In genomic region chr3:14266361-14266760, GRCh38 we compare ENCODE assay signal across 12 cellular contexts.
DNase-seq lines count a peak whose midpoint lies in the region; ATAC-seq and TF ChIP-seq lines count a peak whose summit lies in the region.
"Had no signal": no experiment of that assay in that cellular context is flagged by ENCODE, and none has a peak within 500 bp of the region (broad histone marks: within the 10 kb centered on the region; RNA-seq: fewer than 3 reads in every experiment).

No MANE protein-coding gene starts in this region.

- peaks cover 64% of the 10 kb centered on the region for H3K4me1 ChIP-seq in PC-9 (replicated peaks; ENCODE audit: insufficient read depth)
- H3K4me1 ChIP-seq in effector memory CD4-positive, alpha-beta T cell (ENCODE audit: control insufficient read depth, insufficient read depth, low read length, poor library complexity, severe bottlenecking) = no peaks in the 10 kb centered on the region
- H3K4me1 ChIP-seq: prostate gland had no signal

- no TSS peak for BruUV-seq in PC-9 (replicated peaks; lab: Mats Ljungman, UMichigan)

- ATAC-seq in omental fat pad (ENCODE audit: low FRiP score) (peak; percentile 90), HG02759 (IDR thresholded peaks at IDR 0.05; ENCODE audit: unreplicated experiment) (no peak)
- ATAC-seq in activated CD8-positive, alpha-beta memory T cell treated with anti-CD3 and anti-CD28 coated beads, Interleukin-2, amount 10 ng/mL, durations not matched to agents 7 days and 5 days = no peak
- ATAC-seq: left lobe of liver had no signal

- H2AFZ ChIP-seq in PC-9 = no peak overlapping the region

- H3K79me2 ChIP-seq in PC-9 (ENCODE audit: low read depth) = no peaks in the 10 kb centered on the region

- intact Hi-C loops in PC-9 (cut with micrococcal nuclease; ENCODE audit: unreplicated experiment) = loop anchor here (10.0 kb wide), 1 partner anchor 58 kb away; no protein-coding TSS in a partner anchor

- TF ChIP-seq CTCF in AG09319 (IDR thresholded peaks at IDR 0.05; ENCODE audit: low read depth, low read length) = no peak
- TF ChIP-seq CTCF in PC-9 (conservative IDR thresholded peaks at IDR 0.05) = no peak
- no peak for TF ChIP-seq CTCF in omental fat pad (IDR thresholded peaks at IDR 0.05)

- H3K27me3 Mint-ChIP-seq in activated CD8-positive, alpha-beta memory T cell treated with anti-CD3 and anti-CD28 coated beads, Interleukin-2, amount 10 ng/mL, durations not matched to agents 7 days and 5 days = peaks cover 59% of the 10 kb centered on the region

- no peaks in the 10 kb centered on the region for H3K9me2 ChIP-seq in PC-9 (ENCODE audit: insufficient read depth)

- CTCF ChIA-PET in PC-9 (lab: Charles Lee) = interaction anchor here (0.5 to 0.9 kb wide), 2 partner anchors 63 to 210 kb away, joined by 4 to 5 read pairs; no protein-coding TSS in a partner anchor
- CTCF ChIA-PET in activated CD8-positive, alpha-beta memory T cell treated with anti-CD3 and anti-CD28 coated beads, Interleukin-2, amount 10 ng/mL, durations not matched to agents 7 days and 5 days (lab: Charles Lee) = interaction anchor here (0.6 to 1.3 kb wide), 2 partner anchors 201 to 202 kb away, joined by 3 read pairs; no protein-coding TSS in a partner anchor

- POLR2A ChIA-PET in PC-9 (lab: Charles Lee; ENCODE audit: unreplicated experiment) = no interaction called here

- H3K27ac Mint-ChIP-seq in activated CD8-positive, alpha-beta memory T cell treated with anti-CD3 and anti-CD28 coated beads, Interleukin-2, amount 10 ng/mL, durations not matched to agents 7 days and 5 days = no peak overlapping the region
- H3K27ac Mint-ChIP-seq: IgD-negative memory B cell had no signal

- H3K4me1 Mint-ChIP-seq in activated CD8-positive, alpha-beta memory T cell treated with anti-CD3 and anti-CD28 coated beads, Interleukin-2, amount 10 ng/mL, durations not matched to agents 7 days and 5 days = peaks cover 4% of the 10 kb centered on the region
- H3K4me1 Mint-ChIP-seq: IgD-negative memory B cell had no signal

- no peaks in the 10 kb centered on the region for H4K20me1 ChIP-seq in PC-9 (ENCODE audit: insufficient read depth)

- peaks cover 30% of the 10 kb centered on the region; the same call in 1 of the 2 replicates for H3F3A ChIP-seq in PC-9 (ENCODE audit: insufficient read depth, low read depth)

- DNase-seq in AG09319 (ENCODE audit: extremely low read depth, low read depth) = peak; percentile 27
- no peak for DNase-seq in PC-9
- DNase-seq in fibroblast of peridontal ligament (ENCODE audit: extremely low read depth) = peak; percentile 27
- DNase-seq in omental fat pad (ENCODE audit: low spot score) = peak; percentile 40
- no peak for DNase-seq in activated CD4-positive, CD25-positive, alpha-beta regulatory T cell (lab: John Stamatoyannopoulos, UW)
- DNase-seq in activated CD8-positive, alpha-beta memory T cell treated with anti-CD3 and anti-CD28 coated beads, Interleukin-2, amount 10 ng/mL, durations not matched to agents 7 days and 5 days = no peak
- no peak for DNase-seq in effector memory CD4-positive, alpha-beta T cell
- DNase-seq: C1 segment of cervical spinal cord had no signal

- H3K9me3 ChIP-seq in PC-9 (ENCODE audit: insufficient read depth, low read depth) = no peaks in the 10 kb centered on the region
- H3K9me3 ChIP-seq in effector memory CD4-positive, alpha-beta T cell (ENCODE audit: control insufficient read depth, low read length) = no peaks in the 10 kb centered on the region
- H3K9me3 ChIP-seq: prostate gland had no signal

- H3K27ac ChIP-seq in PC-9 = no peak overlapping the region
- no peak overlapping the region for H3K27ac ChIP-seq in effector memory CD4-positive, alpha-beta T cell (ENCODE audit: insufficient read depth, low read length, poor library complexity, severe bottlenecking)
- H3K27ac ChIP-seq: prostate gland had no signal

- H3K36me3 Mint-ChIP-seq in activated CD8-positive, alpha-beta memory T cell treated with anti-CD3 and anti-CD28 coated beads, Interleukin-2, amount 10 ng/mL, durations not matched to agents 7 days and 5 days = no peaks in the 10 kb centered on the region
- H3K36me3 Mint-ChIP-seq: IgD-negative memory B cell had no signal

- H3K4me3 ChIP-seq in PC-9 = no peak overlapping the region
- H3K4me3 ChIP-seq in effector memory CD4-positive, alpha-beta T cell (ENCODE audit: insufficient read depth, low read depth, low read length, poor library complexity, severe bottlenecking) = no peak overlapping the region
- H3K4me3 ChIP-seq: prostate gland had no signal

- no peaks in the 10 kb centered on the region for H3K36me3 ChIP-seq in PC-9 (ENCODE audit: low read depth)
- H3K36me3 ChIP-seq in effector memory CD4-positive, alpha-beta T cell (ENCODE audit: control insufficient read depth, insufficient read depth, low read length) = no peaks in the 10 kb centered on the region
- H3K36me3 ChIP-seq: prostate gland had no signal

- H3K27me3 ChIP-seq in PC-9 (ENCODE audit: insufficient read depth, low read depth) = no peaks in the 10 kb centered on the region
- no peaks in the 10 kb centered on the region for H3K27me3 ChIP-seq in effector memory CD4-positive, alpha-beta T cell (replicated peaks; ENCODE audit: control insufficient read depth, insufficient read depth, low read length, poor library complexity, severe bottlenecking)

- peak overlapping the region; percentile 12; the same call in 1 of the 2 replicates for H3K4me2 ChIP-seq in PC-9

- H3K4me3 Mint-ChIP-seq in activated CD8-positive, alpha-beta memory T cell treated with anti-CD3 and anti-CD28 coated beads, Interleukin-2, amount 10 ng/mL, durations not matched to agents 7 days and 5 days = no peak overlapping the region
- H3K4me3 Mint-ChIP-seq: IgD-negative memory B cell had no signal

- H3K9me3 Mint-ChIP-seq in activated CD8-positive, alpha-beta memory T cell treated with anti-CD3 and anti-CD28 coated beads, Interleukin-2, amount 10 ng/mL, durations not matched to agents 7 days and 5 days (ENCODE audit: low read depth) = no peaks in the 10 kb centered on the region
- H3K9me3 Mint-ChIP-seq: IgD-negative memory B cell had no signal

Comparison
In these comparisons a context has a peak if more than half of its experiments do, and no peak if none do; other contexts are left out.
1. DNase-seq: peak in AG09319 (single experiment), fibroblast of peridontal ligament (single experiment) and omental fat pad (single experiment); none in PC-9 (0 of 2), activated CD4-positive, CD25-positive, alpha-beta regulatory T cell (0 of 4), activated CD8-positive, alpha-beta memory T cell treated with anti-CD3 and anti-CD28 coated beads, Interleukin-2, amount 10 ng/mL, durations not matched to agents 7 days and 5 days (single experiment) and effector memory CD4-positive, alpha-beta T cell (0 of 3).